25 cellular contexts compared by ENCODE assay signal in the genomic region with DNA sequence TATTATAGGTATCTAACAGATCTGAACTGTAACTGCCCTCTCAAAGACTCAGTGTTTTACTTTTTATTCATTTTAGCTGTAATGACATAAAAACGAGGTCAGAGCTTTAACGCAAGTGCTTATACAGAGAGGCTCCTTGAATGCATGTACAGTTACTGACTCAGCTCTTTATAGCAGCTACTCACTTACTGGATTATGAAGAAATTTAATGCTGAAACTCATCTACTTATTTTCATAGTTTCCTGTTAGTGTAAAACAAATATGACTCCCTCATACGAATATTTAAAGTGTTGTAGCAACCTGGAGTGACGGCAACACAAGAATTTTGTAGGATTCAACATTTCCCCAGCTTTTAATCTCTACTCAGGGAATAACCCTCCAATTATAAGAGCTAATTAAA. TPM values are rescaled to one million over a fixed set of nuclear protein-coding genes. Genes with fewer than 3 reads are reported as not detected.
DNase-seq lines count a peak whose midpoint lies in the region; ATAC-seq, FAIRE-seq and TF ChIP-seq lines count a peak whose summit lies in the region.
"Had no signal": no experiment of that assay in that cellular context is flagged by ENCODE, and none has a peak within 500 bp of the region (broad histone marks: within the 10 kb centered on the region; RNA-seq: fewer than 3 reads in every experiment).

No MANE protein-coding gene starts in this region.

- H3K4me3 Mint-ChIP-seq in activated CD8-positive, alpha-beta T cell treated with anti-CD3 and anti-CD28 coated beads for 36 hours: no peak overlapping the region
- no peak overlapping the region for H3K4me3 Mint-ChIP-seq in activated CD8-positive, alpha-beta T cell treated with anti-CD3 and anti-CD28 coated beads, Interleukin-2, amount 10 ng/mL, durations not matched to agents 7 days and 5 days
- H3K4me3 Mint-ChIP-seq: CD4-positive, CD25-positive, alpha-beta regulatory T cell had no signal

- no peak for TF ChIP-seq RAD21 in K562 (CRISPR knock-in tag; conservative IDR thresholded peaks at IDR 0.05 in 1 of 2, IDR thresholded peaks at IDR 0.05 in 1 of 2)

- in situ Hi-C loops in K562 (cut with MboI): no loop called here

- CTCF ChIA-PET in activated CD8-positive, alpha-beta T cell treated with anti-CD3 and anti-CD28 coated beads for 36 hours (lab: Charles Lee): no interaction called here
- CTCF ChIA-PET in activated CD8-positive, alpha-beta T cell treated with anti-CD3 and anti-CD28 coated beads, Interleukin-2, amount 10 ng/mL, durations not matched to agents 7 days and 5 days (lab: Charles Lee): interaction anchor here (0.6 to 1.5 kb wide), 4 partner anchors 8 to 412 kb away, joined by 3 to 4 read pairs (median 4); no protein-coding TSS in a partner anchor
- CTCF ChIA-PET in K562 (lab: Yijun Ruan, JAX; ENCODE audit: low intra/inter-chr PET ratio): no interaction called here

- peak overlapping the region; percentile 37 for H3K4me3 ChIP-seq in SK-N-MC
- no peak overlapping the region for H3K4me3 ChIP-seq in K562
- H3K4me3 ChIP-seq in retinal pigment epithelial cell (ENCODE audit: low read length): no peak overlapping the region
- H3K4me3 ChIP-seq in suprapubic skin: no peak overlapping the region
- H3K4me3 ChIP-seq: BLaER1 had no signal

- H3K27ac ChIP-seq in SK-N-MC (peak overlapping the region; percentile 90), K562 (ENCODE audit: extremely low read depth, low read depth, low read length) (no peak overlapping the region), suprapubic skin (no peak overlapping the region)
- H3K27ac ChIP-seq: 22Rv1, BLaER1, HL-60 had no signal

- no peaks in the 10 kb centered on the region for H3K27me3 Mint-ChIP-seq in activated CD8-positive, alpha-beta T cell treated with anti-CD3 and anti-CD28 coated beads for 36 hours
- no peaks in the 10 kb centered on the region for H3K27me3 Mint-ChIP-seq in activated CD8-positive, alpha-beta T cell treated with anti-CD3 and anti-CD28 coated beads, Interleukin-2, amount 10 ng/mL, durations not matched to agents 7 days and 5 days (ENCODE audit: low read depth)
- H3K27me3 Mint-ChIP-seq: CD4-positive, CD25-positive, alpha-beta regulatory T cell had no signal

- H3K9me1 ChIP-seq in K562 (ENCODE audit: control insufficient read depth, insufficient read depth, low read length): no peaks in the 10 kb centered on the region

- H3K79me2 ChIP-seq in K562 (ENCODE audit: control insufficient read depth, insufficient read depth, low read length): no peaks in the 10 kb centered on the region

- 88% methylated on average over 4 of the region's 4 CpGs for WGBS in K562 (ENCODE audit: insufficient coverage, low coverage, missing lambda C conversion rate)
- WGBS in suprapubic skin: 93% methylated on average over 4 of the region's 4 CpGs

- H3K27me3 ChIP-seq in K562 (ENCODE audit: control insufficient read depth in 2 of 2, insufficient read depth in 2 of 2, low read length in 2 of 2) (no peaks in the 10 kb centered on the region), suprapubic skin (no peaks in the 10 kb centered on the region)
- H3K27me3 ChIP-seq: BLaER1 had no signal

- H3K9ac ChIP-seq in SK-N-MC (ENCODE audit: insufficient read length): peak overlapping the region; percentile 43
- H3K9ac ChIP-seq in K562 (ENCODE audit: insufficient read depth in 1 of 2, low read depth in 2 of 2, low read length in 2 of 2): no peak overlapping the region
- H3K9ac ChIP-seq: BLaER1 had no signal

- TF ChIP-seq POLR2A in K562 (conservative IDR thresholded peaks at IDR 0.05) (no peak), suprapubic skin (IDR thresholded peaks at IDR 0.05) (no peak)

- POLR2A ChIA-PET in activated CD8-positive, alpha-beta T cell treated with anti-CD3 and anti-CD28 coated beads for 36 hours (lab: Charles Lee): interaction anchor here (0.5 kb wide), 1 partner anchor 218 kb away, joined by 3 read pairs; no protein-coding TSS in a partner anchor
- POLR2A ChIA-PET in activated CD8-positive, alpha-beta T cell treated with anti-CD3 and anti-CD28 coated beads, Interleukin-2, amount 10 ng/mL, durations not matched to agents 7 days and 5 days (lab: Charles Lee): no interaction called here
- POLR2A ChIA-PET in K562 (lab: Yijun Ruan, JAX): interaction anchor here (0.5 to 1.6 kb wide), 3 partner anchors 12 to 394 kb away, joined by 3 to 5 read pairs (median 3); no protein-coding TSS in a partner anchor

- TF ChIP-seq EP300 in K562 (IDR thresholded peaks at IDR 0.05; ENCODE audit: low read length) (no peak), suprapubic skin (IDR thresholded peaks at IDR 0.05) (no peak)

- peaks cover 54% of the 10 kb centered on the region for H3K36me3 Mint-ChIP-seq in activated CD8-positive, alpha-beta T cell treated with anti-CD3 and anti-CD28 coated beads for 36 hours (ENCODE audit: low read depth)
- peaks cover 60% of the 10 kb centered on the region for H3K36me3 Mint-ChIP-seq in activated CD8-positive, alpha-beta T cell treated with anti-CD3 and anti-CD28 coated beads, Interleukin-2, amount 10 ng/mL, durations not matched to agents 7 days and 5 days (ENCODE audit: low read depth)

- peak overlapping the region; percentile 2 for H3K27ac Mint-ChIP-seq in activated CD8-positive, alpha-beta T cell treated with anti-CD3 and anti-CD28 coated beads for 36 hours
- no peak overlapping the region for H3K27ac Mint-ChIP-seq in activated CD8-positive, alpha-beta T cell treated with anti-CD3 and anti-CD28 coated beads, Interleukin-2, amount 10 ng/mL, durations not matched to agents 7 days and 5 days
- H3K27ac Mint-ChIP-seq: CD4-positive, CD25-positive, alpha-beta regulatory T cell had no signal

- H3K4me1 ChIP-seq in K562 (replicated peaks in 1 of 2; ENCODE audit: control insufficient read depth in 2 of 2, insufficient read depth in 2 of 2, low read length in 2 of 2): no peaks in the 10 kb centered on the region
- H3K4me1 ChIP-seq in suprapubic skin: no peaks in the 10 kb centered on the region
- H3K4me1 ChIP-seq: BLaER1 had no signal

- FAIRE-seq in K562 (lab: Jason Lieb, UNC): no peak
- FAIRE-seq: H1 had no signal

- no TSS peak for BruUV-seq in K562 (replicated peaks; lab: Mats Ljungman, UMichigan)

- DNase-seq in activated CD8-positive, alpha-beta T cell treated with anti-CD3 and anti-CD28 coated beads for 36 hours: no peak
- no peak for DNase-seq in activated CD8-positive, alpha-beta T cell treated with anti-CD3 and anti-CD28 coated beads, Interleukin-2, amount 10 ng/mL, durations not matched to agents 7 days and 5 days
- DNase-seq in SK-N-MC (ENCODE audit: low read depth, low spot score) (peak; percentile 35), K562 (ENCODE audit: extremely low read depth in 1 of 4, low spot score in 3 of 4) (no peak), retinal pigment epithelial cell (ENCODE audit: low read depth) (peak; percentile 75), GDM1 (lab: John Stamatoyannopoulos, UW) (no peak), suprapubic skin (ENCODE audit: low spot score in 2 of 2) (no peak)
- DNase-seq: CD4-positive, CD25-positive, alpha-beta regulatory T cell; Karpas-422; NCI-H1092; NCI-H1417 treated with DMSO at 0.1 percent for 48 hours; NCI-H1694 treated with DMSO at 0.1 percent for 48 hours; NCI-H2081; NCI-H2227 treated with DMSO at 0.1 percent for 48 hours; NCI-H69; SHP77 treated with DMSO at 0.1 percent for 48 hours had no signal

- peaks cover 2% of the 10 kb centered on the region for H3K4me1 Mint-ChIP-seq in activated CD8-positive, alpha-beta T cell treated with anti-CD3 and anti-CD28 coated beads for 36 hours (ENCODE audit: low read depth)
- no peaks in the 10 kb centered on the region for H3K4me1 Mint-ChIP-seq in activated CD8-positive, alpha-beta T cell treated with anti-CD3 and anti-CD28 coated beads, Interleukin-2, amount 10 ng/mL, durations not matched to agents 7 days and 5 days (ENCODE audit: low read depth)

- H3K36me3 ChIP-seq in SK-N-MC (ENCODE audit: insufficient read depth, low read length) (peaks cover 63% of the 10 kb centered on the region), K562 (ENCODE audit: control insufficient read depth, insufficient read depth, low read length) (peaks cover 97% of the 10 kb centered on the region), suprapubic skin (peaks cover 72% of the 10 kb centered on the region)

- H4K20me1 ChIP-seq in K562 (replicated peaks; ENCODE audit: control insufficient read depth, insufficient read depth, low read length): no peaks in the 10 kb centered on the region
- H4K20me1 ChIP-seq: BLaER1 had no signal

- ATAC-seq in activated CD8-positive, alpha-beta T cell treated with anti-CD3 and anti-CD28 coated beads for 36 hours: no peak
- no peak for ATAC-seq in activated CD8-positive, alpha-beta T cell treated with anti-CD3 and anti-CD28 coated beads, Interleukin-2, amount 10 ng/mL, durations not matched to agents 7 days and 5 days
- ATAC-seq in K562 (no peak), HG03342 (IDR thresholded peaks at IDR 0.05; ENCODE audit: unreplicated experiment) (no peak)
- ATAC-seq: HCT116, Panc1 had no signal

- H3K4me2 ChIP-seq in K562 (ENCODE audit: insufficient read depth, low read length): no peak overlapping the region
- H3K4me2 ChIP-seq: BLaER1 had no signal

- H2AFZ ChIP-seq in K562 (ENCODE audit: low read depth, low read length): no peak overlapping the region

- H3K9me3 ChIP-seq in SK-N-MC (ENCODE audit: low read depth, low read length) (no peaks in the 10 kb centered on the region), K562 (replicated peaks; ENCODE audit: control insufficient read depth, insufficient read depth, low read depth, low read length) (no peaks in the 10 kb centered on the region), suprapubic skin (no peaks in the 10 kb centered on the region)
- H3K9me3 ChIP-seq: BLaER1 had no signal

- intact Hi-C loops in activated CD8-positive, alpha-beta T cell treated with anti-CD3 and anti-CD28 coated beads for 36 hours (cut with micrococcal nuclease): no loop called here
- intact Hi-C loops in K562 (cut with micrococcal nuclease): no loop called here

- H3K9me3 Mint-ChIP-seq in activated CD8-positive, alpha-beta T cell treated with anti-CD3 and anti-CD28 coated beads for 36 hours: no peaks in the 10 kb centered on the region
- no peaks in the 10 kb centered on the region for H3K9me3 Mint-ChIP-seq in activated CD8-positive, alpha-beta T cell treated with anti-CD3 and anti-CD28 coated beads, Interleukin-2, amount 10 ng/mL, durations not matched to agents 7 days and 5 days (ENCODE audit: insufficient read depth)
- H3K9me3 Mint-ChIP-seq: CD4-positive, CD25-positive, alpha-beta regulatory T cell had no signal

- no peak for TF ChIP-seq CTCF in activated CD8-positive, alpha-beta T cell treated with anti-CD3 and anti-CD28 coated beads for 36 hours (IDR thresholded peaks at IDR 0.05)
- TF ChIP-seq CTCF in K562 (IDR thresholded peaks at IDR 0.05 in 2 of 3, conservative IDR thresholded peaks at IDR 0.05 in 1 of 3; ENCODE audit: insufficient read depth in 2 of 3, low read depth in 1 of 3, low read length in 3 of 3): no peak
- no peak for TF ChIP-seq CTCF in retinal pigment epithelial cell (conservative IDR thresholded peaks at IDR 0.05; ENCODE audit: low read depth, low read length)
- TF ChIP-seq CTCF in suprapubic skin (IDR thresholded peaks at IDR 0.05): no peak

RNA-seq across cellular contexts. Expression of gene ADSS2, which starts 32.7 kb away (rescaled TPM):
- 10 to 100 TPM; 50.2 to 56.0 TPM for total RNA-seq in activated CD8-positive, alpha-beta T cell treated with anti-CD3 and anti-CD28 coated beads for 36 hours
- 10 to 100 TPM; 53.3 to 54.6 TPM for total RNA-seq in activated CD8-positive, alpha-beta T cell treated with anti-CD3 and anti-CD28 coated beads, Interleukin-2, amount 10 ng/mL, durations not matched to agents 7 days and 5 days
- 34.0 and 121 TPM in 2 replicates for total RNA-seq in K562 (2011; cell fraction: chromatin; rRNA removed; ENCODE audit: low replicate concordance)
- total RNA-seq in K562 (2011; cell fraction: nucleolus; rRNA removed): 13.8 and 21.3 TPM in 2 replicates
- 35.2 and 46.0 TPM in 2 replicates for total RNA-seq in K562 (2011; cell fraction: nucleoplasm; rRNA removed)
- total RNA-seq in K562 (2014; rRNA removed) (46.2 and 47.3 TPM in 2 replicates), K562 (2014; rRNA removed; fragmentation: Illumina TruSeq; extraction: Trizol) (63.8 and 67.1 TPM in 2 replicates), K562 (2015; rRNA removed; fragmentation: Illumina TruSeq; extraction: Trizol) (60.7 and 63.1 TPM in 2 replicates), K562 (2021) (50.1 and 52.0 TPM in 2 replicates), suprapubic skin (10 to 100 TPM; 39.8 to 65.3 (median 52.1) TPM)
- polyA plus RNA-seq in K562 (2011; rRNA removed) (51.3 and 62.9 TPM in 2 replicates), K562 (2014; fragmentation: Illumina TruSeq; extraction: Trizol) (50.1 and 59.4 TPM in 2 replicates), K562 (2014; fragmentation: Nextera tagmentation; extraction: Ambion mirVana) (10 to 100 TPM in 1 of 2 experiments, 1 to 10 TPM in 1; 8.8 to 13.7 TPM), K562 (2014; rRNA removed) (61.4 and 61.9 TPM in 2 replicates)
- 11.7 and 23.8 TPM in 2 replicates for polyA plus RNA-seq in K562 (2011; cell fraction: cytosol; rRNA removed)
- polyA plus RNA-seq in K562 (2011; cell fraction: nucleus; rRNA removed): 22.8 and 41.5 TPM in 2 replicates
- 46.0 and 52.0 TPM in 2 replicates for polyA plus RNA-seq in K562 (2012)
- polyA minus RNA-seq in K562 (2011; rRNA and poly(A)+ RNA removed): 65.9 and 81.4 TPM in 2 replicates
- 25.4 and 26.0 TPM in 2 replicates for polyA minus RNA-seq in K562 (2011; cell fraction: cytosol; rRNA and poly(A)+ RNA removed)
- 40.8 and 69.0 TPM in 2 replicates for polyA minus RNA-seq in K562 (2011; cell fraction: nucleus; rRNA and poly(A)+ RNA removed)

RNA-seq across cellular contexts. Expression of gene CATSPERE, which starts 42.1 kb away (rescaled TPM):
- under 1 TPM; 0.20 to 0.58 TPM for total RNA-seq in activated CD8-positive, alpha-beta T cell treated with anti-CD3 and anti-CD28 coated beads for 36 hours
- total RNA-seq in activated CD8-positive, alpha-beta T cell treated with anti-CD3 and anti-CD28 coated beads, Interleukin-2, amount 10 ng/mL, durations not matched to agents 7 days and 5 days: under 1 TPM; 0.37 to 0.61 TPM
- 0.46 TPM in 1 of 2 replicates, not detected in the other for total RNA-seq in K562 (2011; cell fraction: chromatin; rRNA removed; ENCODE audit: low replicate concordance)
- 0.13 TPM in 1 of 2 replicates, not detected in the other for total RNA-seq in K562 (2011; cell fraction: nucleolus; rRNA removed)
- total RNA-seq in K562 (2011; cell fraction: nucleoplasm; rRNA removed): 0.15 and 0.53 TPM in 2 replicates
- not detected in 2 replicates for total RNA-seq in K562 (2014; rRNA removed)
- 0.06 and 0.15 TPM in 2 replicates for total RNA-seq in K562 (2014; rRNA removed; fragmentation: Illumina TruSeq; extraction: Trizol)
- 0.07 and 0.11 TPM in 2 replicates for total RNA-seq in K562 (2015; rRNA removed; fragmentation: Illumina TruSeq; extraction: Trizol)
- total RNA-seq in K562 (2021): not detected in 2 replicates
- polyA plus RNA-seq in K562 (2011; rRNA removed): 0.06 and 0.23 TPM in 2 replicates
- 0.01 TPM in 1 of 2 replicates, not detected in the other for polyA plus RNA-seq in K562 (2011; cell fraction: cytosol; rRNA removed)
- polyA plus RNA-seq in K562 (2011; cell fraction: nucleus; rRNA removed): 0.17 and 0.28 TPM in 2 replicates
- polyA plus RNA-seq in K562 (2012): 0.10 and 0.22 TPM in 2 replicates
- 0.09 TPM in 1 of 2 replicates, not detected in the other for polyA plus RNA-seq in K562 (2014; fragmentation: Illumina TruSeq; extraction: Trizol)
- polyA plus RNA-seq in K562 (2014; fragmentation: Nextera tagmentation; extraction: Ambion mirVana): under 1 TPM in 1 of 2 experiments, not detected in 1; 0.08 TPM
- polyA plus RNA-seq in K562 (2014; rRNA removed): 0.16 TPM in 1 of 2 replicates, not detected in the other
- 0.18 and 0.36 TPM in 2 replicates for polyA minus RNA-seq in K562 (2011; rRNA and poly(A)+ RNA removed)
- polyA minus RNA-seq in K562 (2011; cell fraction: cytosol; rRNA and poly(A)+ RNA removed): not detected in 2 replicates
- polyA minus RNA-seq in K562 (2011; cell fraction: nucleus; rRNA and poly(A)+ RNA removed): 0.22 TPM in 1 of 2 replicates, not detected in the other
- 1 to 10 TPM in 1 of 4 donors, under 1 TPM in 3; 0.45 to 1.4 (median 0.55) TPM for total RNA-seq in suprapubic skin
- total RNA-seq: G401, NCI-H460 had no signal

Comparison
In these comparisons a context has a peak if more than half of its experiments do, and no peak if none do; other contexts are left out.
1. DNase-seq: peak in SK-N-MC (single experiment) and retinal pigment epithelial cell (single experiment); none in activated CD8-positive, alpha-beta T cell treated with anti-CD3 and anti-CD28 coated beads for 36 hours (single experiment), activated CD8-positive, alpha-beta T cell treated with anti-CD3 and anti-CD28 coated beads, Interleukin-2, amount 10 ng/mL, durations not matched to agents 7 days and 5 days (single experiment), K562 (0 of 4), GDM1 (single experiment) and suprapubic skin (0 of 2).